ENCODE assay signal across 8 cellular contexts in genomic region chr1:160261878-160262794, GRCh38. TPM values are rescaled to one million over a fixed set of nuclear protein-coding genes. Genes with fewer than 3 reads are reported as not detected.
DNase-seq lines count a peak whose midpoint lies in the region; ATAC-seq, FAIRE-seq and TF ChIP-seq lines count a peak whose summit lies in the region.

Gene DCAF8 (minus strand): TSS chr1:160262549. CDS start chr1:160244008, 18,541 bp downstream.

- H4K20me1 ChIP-seq in keratinocyte (ENCODE audit: control insufficient read depth, extremely low read depth, insufficient read depth, low read length), result peaks cover 6% of the 10 kb centered on the region

- ATAC-seq in GM19043 (IDR thresholded peaks at IDR 0.05; ENCODE audit: low read depth, unreplicated experiment) (peak; percentile 75), HG03378 (IDR thresholded peaks at IDR 0.05; ENCODE audit: unreplicated experiment) (peak; percentile 75)

- TF ChIP-seq CTCF in AG10803 (conservative IDR thresholded peaks at IDR 0.05; ENCODE audit: low read length) (no peak), keratinocyte (optimal IDR thresholded peaks at IDR 0.05 in 1 of 3, IDR thresholded peaks at IDR 0.05 in 1 of 3, conservative IDR thresholded peaks at IDR 0.05 in 1 of 3; ENCODE audit: extremely low read depth in 1 of 3, insufficient read depth in 2 of 3, low read length in 3 of 3) (no peak)

- H3K27ac ChIP-seq in keratinocyte (ENCODE audit: control insufficient read depth, insufficient read depth, low read length), result peak within 1 kb of the TSS; percentile 100

- peak within 1 kb of the TSS; percentile 98 for H2AFZ ChIP-seq in keratinocyte (ENCODE audit: control insufficient read depth, low read length)

- H3K4me2 ChIP-seq in keratinocyte (ENCODE audit: control insufficient read depth, extremely low read depth, insufficient read depth, low read depth, low read length), result peak within 1 kb of the TSS; percentile 99

- peak within 1 kb of the TSS; percentile 100 for H3K4me3 ChIP-seq in AG10803 (ENCODE audit: low read length)
- peak within 1 kb of the TSS; percentile 95 to 100 (median 99) for H3K4me3 ChIP-seq in keratinocyte (ENCODE audit: control insufficient read depth in 2 of 3, extremely low read depth in 1 of 3, insufficient read depth in 2 of 3, low read depth in 1 of 3, low read length in 3 of 3)

- peaks cover 22% of the 10 kb centered on the region for H3K4me1 ChIP-seq in keratinocyte (ENCODE audit: control insufficient read depth, extremely low read depth, insufficient read depth, low read length)

- H3K9ac ChIP-seq in keratinocyte (ENCODE audit: control insufficient read depth, extremely low read depth, insufficient read depth, low read length), result peak within 1 kb of the TSS; percentile 100

- H3K27me3 ChIP-seq in keratinocyte (ENCODE audit: control insufficient read depth, extremely low read depth, insufficient read depth, low read length), result no peaks in the 10 kb centered on the region

- peaks cover 38% of the 10 kb centered on the region for H3K79me2 ChIP-seq in keratinocyte (ENCODE audit: control insufficient read depth, insufficient read depth, low read length)

- H3K9me3 ChIP-seq in keratinocyte (ENCODE audit: control insufficient read depth, low read depth, low read length), result no peaks in the 10 kb centered on the region

- no peaks in the 10 kb centered on the region for H3K9me1 ChIP-seq in keratinocyte (ENCODE audit: control insufficient read depth, extremely low read depth, insufficient read depth, low read length)

- dilution Hi-C loops in keratinocyte (cut with MboI; ENCODE audit: extremely low pct_ligation_motif_present, low sequenced_read_pairs), result no loop called here

- DNase-seq in AG10803 (ENCODE audit: low read depth) (peak; percentile 97), NCI-H460 (ENCODE audit: extremely low read depth, low read depth) (peak; percentile 99), cerebellar nuclear complex (lab: John Stamatoyannopoulos, UW) (peak; percentile 77 to 93), keratinocyte (ENCODE audit: low read depth, low spot score) (peak; percentile 81)
- peak; percentile 98 for DNase-seq in activated CD4-positive, CD25-positive, alpha-beta regulatory T cell treated with anti-CD3 and anti-CD28 coated beads, Interleukin-2, amount 50 U/mL, for 72 hours
- DNase-seq in stimulated activated CD4-positive, alpha-beta T cell treated with anti-CD3 and anti-CD28 coated beads, Interleukin-15, amount 100 ng/mL, for 1 hour (ENCODE audit: low read depth in 1 of 2, low spot score in 1 of 2), result peak; percentile 92 to 94

- H3K36me3 ChIP-seq in keratinocyte (ENCODE audit: control insufficient read depth in 2 of 2, extremely low read depth in 1 of 2, insufficient read depth in 2 of 2, low read length in 2 of 2), result peaks cover 1 to 7% of the 10 kb centered on the region in 2 experiments

- FAIRE-seq in keratinocyte (lab: Jason Lieb, UNC), result peak; percentile 9

RNA-seq across cellular contexts. Expression of gene DCAF8, which starts in this region (rescaled TPM):
- total RNA-seq in NCI-H460 (2014; rRNA removed; shearing (Covaris generic)), result 90.9 and 125 TPM in 2 replicates
- 328 and 373 TPM in 2 replicates for polyA plus RNA-seq in NCI-H460 (2014; cell fraction: nucleus; rRNA removed)
- 59.5 to 83.1 TPM (median 81.2 TPM) in 3 replicates for polyA plus RNA-seq in keratinocyte
- 84.1 TPM for polyA plus RNA-seq in keratinocyte (2011; ENCODE audit: low read depth)
- 30.7 and 30.8 TPM in 2 replicates for polyA plus RNA-seq in keratinocyte (2011; cell fraction: cytosol; rRNA removed)
- 297 and 298 TPM in 2 replicates for polyA plus RNA-seq in keratinocyte (2011; cell fraction: nucleus; rRNA removed)
- polyA plus RNA-seq in keratinocyte (2012; ENCODE audit: low replicate concordance), result 47.6 and 69.9 TPM in 2 replicates
- polyA minus RNA-seq in keratinocyte, result 69.9 to 74.0 TPM (median 71.2 TPM) in 3 replicates
- polyA minus RNA-seq in keratinocyte (2011; cell fraction: cytosol; rRNA and poly(A)+ RNA removed), result 31.5 TPM
- polyA minus RNA-seq in keratinocyte (2011; cell fraction: nucleus; rRNA and poly(A)+ RNA removed), result 62.9 and 119 TPM in 2 replicates

Comparison
In these comparisons a context has a peak if more than half of its experiments do, and no peak if none do; other contexts are left out.
1. Peak in every context shown above with its lines: DNase-seq, ATAC-seq, H3K4me3 ChIP-seq and H3K27ac ChIP-seq.